ENCODE assay signal across 1 cellular context in genomic region chr1:30760596-30761311, GRCh38.
TF ChIP-seq lines count a peak whose summit lies in the region.

No MANE protein-coding gene starts in this region.

TF ChIP-seq in K562, 482 proteins besides CTCF, POLR2A, EP300 and RAD21 (continued from another document and continues in another):
- TF ChIP-seq ZKSCAN1 (IDR thresholded peaks at IDR 0.05; ENCODE audit: low read depth, low read length) = no peak
- TF ChIP-seq ZNF592 (IDR thresholded peaks at IDR 0.05) = peak; percentile 21; the same call in 1 of the 2 replicates
- TF ChIP-seq RHOXF2B (CRISPR knock-in tag; conservative IDR thresholded peaks at IDR 0.05) = no peak
- TF ChIP-seq CCNT2 (IDR thresholded peaks at IDR 0.05; ENCODE audit: borderline replicate concordance, extremely low read depth, insufficient read length, low read depth, low read length) = no peak
- 0 out of 4 replicates have a peak, but pooled peaks of 1 of the 2 experiments have one; percentile 25 for TF ChIP-seq MAZ (CRISPR knock-in tag; conservative IDR thresholded peaks at IDR 0.05 in 1 of 2, IDR thresholded peaks at IDR 0.05 in 1 of 2)
- TF ChIP-seq ZNF551 (CRISPR knock-in tag; IDR thresholded peaks at IDR 0.05) = no peak
- 0 out of 2 replicates have a peak, but pooled peaks have one; percentile 40 for TF ChIP-seq ELF1 (tag; IDR thresholded peaks at IDR 0.05)
- TF ChIP-seq RBFOX2 (IDR thresholded peaks at IDR 0.05; ENCODE audit: low read depth, low read length) = no peak
- 0 out of 2 replicates have a peak, but pooled peaks have one; percentile 22 for TF ChIP-seq NFATC3 (IDR thresholded peaks at IDR 0.05)
- 0 out of 2 replicates have a peak, but pooled peaks have one; percentile 19 for TF ChIP-seq TCFL5 (CRISPR knock-in tag; conservative IDR thresholded peaks at IDR 0.05)
- TF ChIP-seq KDM1A (IDR thresholded peaks at IDR 0.05) = no peak
- TF ChIP-seq USF2 (CRISPR knock-in tag; IDR thresholded peaks at IDR 0.05) = no peak
- no peak for TF ChIP-seq ZNF699 (CRISPR knock-in tag; IDR thresholded peaks at IDR 0.05; ENCODE audit: insufficient replicate concordance)
- no peak for TF ChIP-seq TOE1 (IDR thresholded peaks at IDR 0.05; ENCODE audit: borderline replicate concordance)
- TF ChIP-seq TOE1 (CRISPR knock-in tag; IDR thresholded peaks at IDR 0.05; ENCODE audit: borderline replicate concordance, low read depth) = no peak
- no peak for TF ChIP-seq JUN (IDR thresholded peaks at IDR 0.05; ENCODE audit: borderline replicate concordance, low read depth, low read length)
- 0 out of 2 replicates have a peak, but pooled peaks have one; percentile 38 for TF ChIP-seq JUN (CRISPR knock-in tag; IDR thresholded peaks at IDR 0.05; ENCODE audit: borderline replicate concordance)
- TF ChIP-seq MECOM (CRISPR knock-in tag; IDR thresholded peaks at IDR 0.05) = peak; percentile 30; the same call in 1 of the 2 replicates
- 0 out of 2 replicates have a peak, but pooled peaks have one; percentile 29 for TF ChIP-seq GTF2F1 (IDR thresholded peaks at IDR 0.05; ENCODE audit: low read depth, low read length)
- TF ChIP-seq HEY1 (CRISPR knock-in tag; IDR thresholded peaks at IDR 0.05; ENCODE audit: borderline replicate concordance) = no peak
- no peak for TF ChIP-seq NR2C1 (IDR thresholded peaks at IDR 0.05)
- peak; percentile 30; the same call in 1 of the 2 replicates for TF ChIP-seq NR2C1 (tag; IDR thresholded peaks at IDR 0.05)
- no peak for TF ChIP-seq ASH1L (IDR thresholded peaks at IDR 0.05; ENCODE audit: borderline replicate concordance, low read depth, partially characterized antibody)
- TF ChIP-seq ZNF316 (IDR thresholded peaks at IDR 0.05) = no peak
- no peak for TF ChIP-seq BRF1 (IDR thresholded peaks at IDR 0.05; ENCODE audit: borderline replicate concordance, extremely low read depth, insufficient read length)
- peak in 1 of 2 experiments; percentile 34; a peak in 1 of 4 replicates for TF ChIP-seq TEAD1 (CRISPR knock-in tag; IDR thresholded peaks at IDR 0.05)
- no peak for TF ChIP-seq SIRT6 (IDR thresholded peaks at IDR 0.05; ENCODE audit: low read depth, low read length)
- TF ChIP-seq FOXA3 (CRISPR knock-in tag; conservative IDR thresholded peaks at IDR 0.05 in 1 of 2, IDR thresholded peaks at IDR 0.05 in 1 of 2) = 0 out of 4 replicates have a peak, but pooled peaks of 1 of the 2 experiments have one; percentile 22
- TF ChIP-seq SMARCB1 (IDR thresholded peaks at IDR 0.05; ENCODE audit: insufficient read length, low read depth) = no peak
- TF ChIP-seq YY1 (IDR thresholded peaks at IDR 0.05; ENCODE audit: borderline replicate concordance in 1 of 3, control insufficient read depth in 1 of 3, extremely low read depth in 1 of 3, insufficient read depth in 3 of 3, insufficient read length in 1 of 3, insufficient replicate concordance in 2 of 3, low read depth in 1 of 3, low read length in 2 of 3) = peak in 1 of 3 experiments; percentile 60
- TF ChIP-seq FOXK1 (CRISPR knock-in tag; IDR thresholded peaks at IDR 0.05; ENCODE audit: borderline replicate concordance) = no peak
- TF ChIP-seq SMAD1 (IDR thresholded peaks at IDR 0.05; ENCODE audit: low read depth, low read length, partially characterized antibody) = no peak
- no peak for TF ChIP-seq MYC (IDR thresholded peaks at IDR 0.05; ENCODE audit: low read depth, low read length)
- TF ChIP-seq MYC (CRISPR knock-in tag; IDR thresholded peaks at IDR 0.05; ENCODE audit: borderline replicate concordance, low read depth) = peak; percentile 71; the same call in 1 of the 2 replicates
- peak; percentile 12; the same call in 1 of the 2 replicates for TF ChIP-seq PTTG1 (tag; IDR thresholded peaks at IDR 0.05; ENCODE audit: low read depth)
- no peak for TF ChIP-seq ZBTB8A (IDR thresholded peaks at IDR 0.05; ENCODE audit: partially characterized antibody)
- TF ChIP-seq TBP (optimal IDR thresholded peaks at IDR 0.05; ENCODE audit: low read depth, low read length) = no peak
- no peak for TF ChIP-seq HOMEZ (CRISPR knock-in tag; IDR thresholded peaks at IDR 0.05)
- TF ChIP-seq ELK1 (CRISPR knock-in tag; IDR thresholded peaks at IDR 0.05) = no peak
- TF ChIP-seq TFAP4 (CRISPR knock-in tag; IDR thresholded peaks at IDR 0.05; ENCODE audit: borderline replicate concordance) = peak; percentile 63; the same call in 1 of the 2 replicates
- TF ChIP-seq ZFP1 (CRISPR knock-in tag; IDR thresholded peaks at IDR 0.05) = no peak
- no peak for TF ChIP-seq ZNF324 (CRISPR knock-in tag; IDR thresholded peaks at IDR 0.05)
- TF ChIP-seq GMEB1 (CRISPR knock-in tag; IDR thresholded peaks at IDR 0.05) = 0 out of 2 replicates have a peak, but pooled peaks have one; percentile 31
- TF ChIP-seq KLF10 (CRISPR knock-in tag; IDR thresholded peaks at IDR 0.05) = no peak
- no peak for TF ChIP-seq ZBTB7A (IDR thresholded peaks at IDR 0.05; ENCODE audit: borderline replicate concordance, control insufficient read depth, low read depth, low read length)
- TF ChIP-seq MEIS2 (IDR thresholded peaks at IDR 0.05; ENCODE audit: partially characterized antibody) = peak; percentile 2
- no peak for TF ChIP-seq PHTF2 (CRISPR knock-in tag; IDR thresholded peaks at IDR 0.05)
- TF ChIP-seq THRAP3 (IDR thresholded peaks at IDR 0.05; ENCODE audit: borderline replicate concordance) = no peak
- TF ChIP-seq ARNT (IDR thresholded peaks at IDR 0.05) = 0 out of 4 replicates have a peak, but pooled peaks of 1 of the 2 experiments have one; percentile 34
- 0 out of 2 replicates have a peak, but pooled peaks have one; percentile 28 for TF ChIP-seq ZNF24 (IDR thresholded peaks at IDR 0.05)
- no peak; the same call in 1 of the 2 replicates for TF ChIP-seq GATA2 (CRISPR knock-in tag; IDR thresholded peaks at IDR 0.05)
- peak; percentile 80; the same call in 1 of the 2 replicates for TF ChIP-seq ZBTB9 (CRISPR knock-in tag; IDR thresholded peaks at IDR 0.05)
- 0 out of 2 replicates have a peak, but pooled peaks have one; percentile 49 for TF ChIP-seq SMAD3 (CRISPR knock-in tag; conservative IDR thresholded peaks at IDR 0.05)
- 0 out of 4 replicates have a peak, but pooled peaks of 1 of the 2 experiments have one; percentile 45 for TF ChIP-seq MLLT1 (IDR thresholded peaks at IDR 0.05)
- peak; percentile 17; the same call in 1 of the 2 replicates for TF ChIP-seq EP400 (IDR thresholded peaks at IDR 0.05)
- TF ChIP-seq ZNF134 (CRISPR knock-in tag; conservative IDR thresholded peaks at IDR 0.05) = 0 out of 2 replicates have a peak, but pooled peaks have one; percentile 7
- peak; percentile 8; the same call in 1 of the 2 replicates for TF ChIP-seq ZNF584 (CRISPR knock-in tag; IDR thresholded peaks at IDR 0.05; ENCODE audit: low read depth)
